In genomic region chr6:73518982-73519850, GRCh38 we compare ENCODE assay signal across 8 cellular contexts. TPM values are rescaled to one million over a fixed set of nuclear protein-coding genes. Genes with fewer than 3 reads are reported as not detected.
DNase-seq lines count a peak whose midpoint lies in the region; ATAC-seq, FAIRE-seq and TF ChIP-seq lines count a peak whose summit lies in the region.
"Not testable (repeated sequence)": the region's sequence is repeated elsewhere in the genome, so short reads cannot be mapped to it uniquely, and the experiment has no call there.

No MANE protein-coding gene starts in this region.

- H2BK20ac ChIP-seq in IMR-90 (ENCODE audit: low read depth, low read length) = not testable (repeated sequence)

- not testable (repeated sequence) for H2BK15ac ChIP-seq in IMR-90 (ENCODE audit: low read depth, low read length)

- H3K4ac ChIP-seq in IMR-90 (ENCODE audit: low read depth, low read length) = 0 out of 2 replicates have a peak overlapping the region, but pooled peaks have one; percentile 0

- peaks cover 65% of the 10 kb centered on the region for H4K20me1 ChIP-seq in IMR-90 (ENCODE audit: insufficient read depth, low read length)

- H3K4me3 Mint-ChIP-seq in CD8-positive, alpha-beta memory T cell = peak overlapping the region; percentile 89 to 99 (median 96)
- peak overlapping the region; percentile 91 for H3K4me3 Mint-ChIP-seq in T-helper 17 cell

- peaks cover 50% of the 10 kb centered on the region for H3K36me3 ChIP-seq in CD8-positive, alpha-beta memory T cell (ENCODE audit: insufficient read depth, low read length)
- H3K36me3 ChIP-seq in IMR-90 (ENCODE audit: control insufficient read depth, insufficient read depth, low read length) (peaks cover 44% of the 10 kb centered on the region), ascending aorta (peaks cover 39 to 52% of the 10 kb centered on the region in 2 donors), kidney (ENCODE audit: control insufficient read depth in 1 of 2, insufficient read depth in 2 of 2, low read length in 2 of 2) (peaks cover 19 to 52% of the 10 kb centered on the region in 2 donors), neuron (ENCODE audit: insufficient read depth, low read length) (peaks cover 47% of the 10 kb centered on the region)
- not testable (repeated sequence) for H3K36me3 ChIP-seq in testis (ENCODE audit: low read depth, missing control alignments)

- peak overlapping the region in 1 of 2 experiments; percentile 79; a peak in 1 of 4 replicates for H4K8ac ChIP-seq in IMR-90 (ENCODE audit: low read depth in 2 of 2, low read length in 2 of 2)

- H4K5ac ChIP-seq in IMR-90 (ENCODE audit: low read depth, low read length) = not testable (repeated sequence)

- peak overlapping the region; percentile 92 to 99 (median 99) for H3K27ac Mint-ChIP-seq in CD8-positive, alpha-beta memory T cell
- H3K27ac Mint-ChIP-seq in T-helper 17 cell = peak overlapping the region; percentile 100

- H2BK120ac ChIP-seq in IMR-90 (ENCODE audit: low read depth, low read length) = not testable (repeated sequence)

- peak overlapping the region; percentile 99 for H3K14ac ChIP-seq in IMR-90 (replicated peaks; ENCODE audit: low read depth, low read length)

- peak overlapping the region; percentile 90 for H3K4me2 ChIP-seq in IMR-90 (ENCODE audit: low read depth, low read length)

- CTCF ChIA-PET in CD8-positive, alpha-beta memory T cell (lab: Charles Lee) = interaction anchor here (1.1 to 7.5 kb wide), 5 partner anchors 61 to 134 kb away, joined by 3 to 141 read pairs (median 28); partner anchors contain the start of gene SLC17A5
- CTCF ChIA-PET in IMR-90 (lab: Yijun Ruan, JAX) = interaction anchor here (0.6 to 1.2 kb wide), 2 partner anchors 41 to 61 kb away, joined by 3 read pairs; no protein-coding TSS in a partner anchor

- H2BK5ac ChIP-seq in IMR-90 (ENCODE audit: low read depth, low read length, poor library complexity, severe bottlenecking) = peak overlapping the region; percentile 94

- H3K4me1 ChIP-seq in CD8-positive, alpha-beta memory T cell (ENCODE audit: insufficient read depth, low read length) = peaks cover 52% of the 10 kb centered on the region
- not testable (repeated sequence) for H3K4me1 ChIP-seq in IMR-90 (ENCODE audit: control insufficient read depth, insufficient read depth, low read length)
- H3K4me1 ChIP-seq in ascending aorta = peaks cover 15 to 44% of the 10 kb centered on the region in 2 donors
- peaks cover 16 to 34% of the 10 kb centered on the region in 2 donors for H3K4me1 ChIP-seq in kidney (ENCODE audit: control insufficient read depth in 1 of 2, insufficient read depth in 1 of 2, low read depth in 1 of 2, low read length in 2 of 2)
- H3K4me1 ChIP-seq in neuron (ENCODE audit: insufficient read depth, low read length) = peaks cover 27% of the 10 kb centered on the region
- H3K4me1 ChIP-seq in testis = peaks cover 39% of the 10 kb centered on the region

- H3K9me3 ChIP-seq in CD8-positive, alpha-beta memory T cell (ENCODE audit: low read length); IMR-90 (ENCODE audit: control insufficient read depth, insufficient read depth, low read length); T-helper 17 cell (ENCODE audit: control insufficient read depth, low read length, poor library complexity, severe bottlenecking); ascending aorta; kidney (ENCODE audit: control insufficient read depth in 1 of 2, low read length in 2 of 2); neuron (ENCODE audit: low read length); testis: not testable (repeated sequence)

- H3K9me1 ChIP-seq in IMR-90 (ENCODE audit: insufficient read depth, low read length) = not testable (repeated sequence)

- FAIRE-seq in kidney (lab: Jason Lieb, UNC) = not testable (repeated sequence)

- not testable (repeated sequence) for TF ChIP-seq CTCF in IMR-90 (conservative IDR thresholded peaks at IDR 0.05; ENCODE audit: low read depth, low read length); ascending aorta (IDR thresholded peaks at IDR 0.05); epithelial cell of esophagus (IDR thresholded peaks at IDR 0.05; ENCODE audit: insufficient read depth, low read depth, low read length, missing control alignments); kidney (IDR thresholded peaks at IDR 0.05; ENCODE audit: borderline replicate concordance, extremely low read depth, insufficient read depth); testis (IDR thresholded peaks at IDR 0.05)

- H2AK9ac ChIP-seq in IMR-90 (replicated peaks; ENCODE audit: low read depth, low read length, poor library complexity) = not testable (repeated sequence)

- not testable (repeated sequence) for H2AK5ac ChIP-seq in IMR-90 (ENCODE audit: low read depth, low read length)

- not testable (repeated sequence) for H2AFZ ChIP-seq in IMR-90 (replicated peaks; ENCODE audit: low read length, poor library complexity)
- peak overlapping the region; percentile 100 for H2AFZ ChIP-seq in neuron (ENCODE audit: low read depth, low read length)

- peak in 1 of 5 donors; percentile 13 for DNase-seq in CD8-positive, alpha-beta memory T cell
- DNase-seq in IMR-90 = peak; percentile 11
- DNase-seq in T-helper 17 cell; ascending aorta (ENCODE audit: low spot score in 2 of 2); epithelial cell of esophagus (ENCODE audit: low read depth); kidney; testis: not testable (repeated sequence)

- peak overlapping the region; percentile 98 for H3K4me3 ChIP-seq in CD8-positive, alpha-beta memory T cell (ENCODE audit: low read length)
- H3K4me3 ChIP-seq in IMR-90 (ENCODE audit: insufficient read depth, low read depth, low read length) (peak overlapping the region; percentile 84), ascending aorta (peak overlapping the region; percentile 70 to 78), epithelial cell of esophagus (ENCODE audit: low read length) (peak overlapping the region; percentile 96), kidney (ENCODE audit: low read length in 2 of 2) (peak overlapping the region; percentile 95 to 98), neuron (ENCODE audit: low read length) (peak overlapping the region; percentile 86), testis (peak overlapping the region; percentile 80 to 85)

- dilution Hi-C loops in IMR-90 (cut with HindIII; ENCODE audit: low sequenced_read_pairs, unreplicated experiment) = not testable (repeated sequence)

- H3K23ac ChIP-seq in IMR-90 (ENCODE audit: low read depth, low read length) = peak overlapping the region; percentile 41

- TF ChIP-seq RAD21 in IMR-90 (IDR thresholded peaks at IDR 0.05; ENCODE audit: low read length) = not testable (repeated sequence)

- no CpG with 5 or more reads among the region's 8 CpGs for WGBS in IMR-90 (ENCODE audit: extremely low coverage in 2 of 2, insufficient read length in 1 of 2), 2 experiments
- 15 to 16% methylated on average over 8 of the region's 8 CpGs for WGBS in testis, 2 donors

- POLR2A ChIA-PET in CD8-positive, alpha-beta memory T cell (lab: Charles Lee) = interaction anchor here (1.0 to 4.8 kb wide), 6 partner anchors 67 to 134 kb away, joined by 3 to 67 read pairs (median 4); partner anchors contain the start of genes CGAS and SLC17A5
- POLR2A ChIA-PET in IMR-90 (lab: Charles Lee; ENCODE audit: unreplicated experiment) = interaction anchor here (0.7 to 3.2 kb wide), 5 partner anchors 47 to 134 kb away, joined by 3 to 35 read pairs (median 7); partner anchors contain the start of gene SLC17A5

- H3K27me3 Mint-ChIP-seq in CD8-positive, alpha-beta memory T cell = peaks cover 0 to 11% of the 10 kb centered on the region in 2 donors
- not testable (repeated sequence) for H3K27me3 Mint-ChIP-seq in T-helper 17 cell

- not testable (repeated sequence) for ATAC-seq in IMR-90 (ENCODE audit: low read depth); T-helper 17 cell

- not testable (repeated sequence) for H3K27me3 ChIP-seq in CD8-positive, alpha-beta memory T cell (ENCODE audit: insufficient read depth, low read length, poor library complexity, severe bottlenecking); IMR-90 (ENCODE audit: control insufficient read depth, insufficient read depth, low read length); ascending aorta; neuron (ENCODE audit: insufficient read depth, low read length); testis

- H4K91ac ChIP-seq in IMR-90 (ENCODE audit: insufficient read depth, low read depth, low read length) = not testable (repeated sequence)

- H3K36me3 Mint-ChIP-seq in CD8-positive, alpha-beta memory T cell = peaks cover 22 to 75% (median 24%) of the 10 kb centered on the region in 3 donors
- peaks cover 11% of the 10 kb centered on the region for H3K36me3 Mint-ChIP-seq in T-helper 17 cell (ENCODE audit: low read depth)

- in situ Hi-C loops in IMR-90 (cut with MboI; ENCODE audit: low sequenced_read_pairs) = not testable (repeated sequence)

- H3K9me3 Mint-ChIP-seq in CD8-positive, alpha-beta memory T cell = not testable (repeated sequence)

- peak overlapping the region; percentile 100 for H3K27ac ChIP-seq in CD8-positive, alpha-beta memory T cell (ENCODE audit: low read depth, low read length)
- H3K27ac ChIP-seq in IMR-90 (ENCODE audit: insufficient read depth, low read length) = peak overlapping the region; percentile 96
- peak overlapping the region; percentile 100 for H3K27ac ChIP-seq in ascending aorta
- H3K27ac ChIP-seq in kidney (ENCODE audit: low read depth in 2 of 2, low read length in 2 of 2) = peak overlapping the region; percentile 99 to 100
- H3K27ac ChIP-seq in testis = peak overlapping the region; percentile 100

- peak overlapping the region; percentile 10; the same call in 1 of the 2 replicates for H3K18ac ChIP-seq in IMR-90 (ENCODE audit: low read depth, low read length)

- intact Hi-C loops in IMR-90 (cut with micrococcal nuclease); ascending aorta (cut with DNase I); testis (cut with DNase I; ENCODE audit: low total_unique reads): not testable (repeated sequence)
- intact Hi-C loops in kidney (cut with DNase I) = loop anchor here (5.0 kb wide), 1 partner anchor 88 kb away; no protein-coding TSS in a partner anchor

- H3K4me1 Mint-ChIP-seq in CD8-positive, alpha-beta memory T cell = peaks cover 72 to 84% (median 74%) of the 10 kb centered on the region in 3 donors
- peaks cover 55% of the 10 kb centered on the region for H3K4me1 Mint-ChIP-seq in T-helper 17 cell

- BruUV-seq in IMR-90 (replicated peaks; lab: Mats Ljungman, UMichigan) = not testable (repeated sequence)

- peak overlapping the region; percentile 96 for H3K56ac ChIP-seq in IMR-90 (ENCODE audit: extremely low read depth, insufficient read depth, low read length)

- H3K79me1 ChIP-seq in IMR-90 (ENCODE audit: low read depth in 1 of 2, low read length in 2 of 2) = peaks cover 7 to 41% of the 10 kb centered on the region in 2 experiments; a peak in 2 of 4 replicates

- TF ChIP-seq POLR2A in IMR-90 (IDR thresholded peaks at IDR 0.05; ENCODE audit: low read depth, low read length); testis (IDR thresholded peaks at IDR 0.05): not testable (repeated sequence)

- peak overlapping the region; percentile 99 for H3K9ac ChIP-seq in IMR-90 (ENCODE audit: low read depth, low read length)
- peak overlapping the region; percentile 99 to 100 for H3K9ac ChIP-seq in kidney (ENCODE audit: low read length in 2 of 2)

RNA-seq across cellular contexts. Expression of gene EEF1A1, which starts 1.6 kb away (rescaled TPM):
- 1,000 to 10,000 TPM; 8,526 to 8,727 TPM for total RNA-seq in CD8-positive, alpha-beta memory T cell
- 10,611 TPM for polyA plus RNA-seq in CD8-positive, alpha-beta memory T cell
- total RNA-seq in IMR-90 (2012; rRNA removed) (28,223 and 30,152 TPM in 2 replicates), T-helper 17 cell (over 10,000 TPM; 15,315 to 15,954 TPM), ascending aorta (4,361 TPM), kidney (10,277 TPM), testis (1,000 to 10,000 TPM; 2,869 to 5,046 TPM)
- polyA plus RNA-seq in IMR-90 (2012; rRNA removed) (11,870 and 14,757 TPM in 2 replicates), kidney (ENCODE audit: insufficient read depth, low read depth, low replicate concordance) (9,725 TPM), testis (ENCODE audit: insufficient read depth, low read depth, low replicate concordance) (5,086 TPM)
- 7,454 and 10,082 TPM in 2 replicates for polyA plus RNA-seq in IMR-90 (2012; cell fraction: cytosol; rRNA removed)
- polyA plus RNA-seq in IMR-90 (2012; cell fraction: nucleus; rRNA removed; ENCODE audit: low replicate concordance) = 1,642 and 5,672 TPM in 2 replicates

RNA-seq across cellular contexts. Expression of gene MTO1, which starts 57.7 kb away (rescaled TPM):
- 10 to 100 TPM; 44.2 to 48.1 TPM for total RNA-seq in CD8-positive, alpha-beta memory T cell
- polyA plus RNA-seq in CD8-positive, alpha-beta memory T cell = 34.4 TPM
- total RNA-seq in IMR-90 (2012; rRNA removed) = 34.7 and 39.8 TPM in 2 replicates
- 12.7 and 15.0 TPM in 2 replicates for polyA plus RNA-seq in IMR-90 (2012; rRNA removed)
- polyA plus RNA-seq in IMR-90 (2012; cell fraction: cytosol; rRNA removed) = 4.3 and 6.3 TPM in 2 replicates
- 12.2 and 32.1 TPM in 2 replicates for polyA plus RNA-seq in IMR-90 (2012; cell fraction: nucleus; rRNA removed; ENCODE audit: low replicate concordance)
- 10 to 100 TPM; 37.1 to 47.4 TPM for total RNA-seq in T-helper 17 cell
- 12.5 TPM for total RNA-seq in ascending aorta
- total RNA-seq in kidney = 32.8 TPM
- polyA plus RNA-seq in kidney (ENCODE audit: insufficient read depth, low read depth, low replicate concordance) = 14.9 TPM
- total RNA-seq in testis = 10 to 100 TPM; 35.4 to 37.0 TPM
- 52.0 TPM for polyA plus RNA-seq in testis (ENCODE audit: insufficient read depth, low read depth, low replicate concordance)
